25 cellular contexts compared by ENCODE assay signal in the genomic region with DNA sequence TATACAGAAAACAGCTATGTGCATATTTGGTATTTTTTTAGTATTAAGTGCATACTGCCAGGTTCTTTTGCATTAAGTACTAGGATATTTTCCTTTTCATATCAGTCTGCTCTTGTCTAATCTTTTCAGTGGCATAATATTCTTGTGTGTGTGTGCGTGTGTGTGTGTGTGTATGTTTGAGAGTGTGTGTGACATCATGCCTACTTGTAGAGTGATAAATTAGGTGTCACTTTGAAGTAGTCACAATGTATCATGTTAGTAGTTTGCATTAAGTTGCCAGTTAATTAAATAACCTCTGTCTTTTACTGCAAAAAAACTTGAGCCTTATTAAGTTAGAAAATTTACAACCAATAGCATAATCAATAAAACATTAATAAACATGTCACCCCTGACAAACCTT.
DNase-seq lines count a peak whose midpoint lies in the region; ATAC-seq, FAIRE-seq and TF ChIP-seq lines count a peak whose summit lies in the region.
"Had no signal": no experiment of that assay in that cellular context is flagged by ENCODE, and none has a peak within 500 bp of the region (broad histone marks: within the 10 kb centered on the region; RNA-seq: fewer than 3 reads in every experiment).

No MANE protein-coding gene starts in this region.

- peak overlapping the region; percentile 1 for H3K9ac ChIP-seq in SK-N-MC (ENCODE audit: insufficient read length)
- no peak overlapping the region for H3K9ac ChIP-seq in trophoblast cell (ENCODE audit: low read length)
- H3K9ac ChIP-seq: BLaER1 had no signal

- H4K12ac ChIP-seq in trophoblast cell (ENCODE audit: low read depth, low read length): no peak overlapping the region

- no peak overlapping the region for H4K8ac ChIP-seq in trophoblast cell (ENCODE audit: low read depth, low read length)

- no peaks in the 10 kb centered on the region for H3K79me1 ChIP-seq in trophoblast cell (ENCODE audit: low read length)

- no peak overlapping the region for H2BK12ac ChIP-seq in trophoblast cell (ENCODE audit: low read length)

- H3K23ac ChIP-seq in trophoblast cell (ENCODE audit: low read length): no peak overlapping the region

- H3K4me2 ChIP-seq in trophoblast cell (ENCODE audit: low read length): no peak overlapping the region
- H3K4me2 ChIP-seq: BLaER1 had no signal

- POLR2A ChIA-PET in HEK293 (lab: Yijun Ruan, JAX): no interaction called here

- CTCF ChIA-PET in HEK293 (lab: Yijun Ruan, JAX): interaction anchor here (0.6 to 1.7 kb wide), 3 partner anchors 9 to 274 kb away, joined by 3 to 4 read pairs (median 3); no protein-coding TSS in a partner anchor

- H2BK120ac ChIP-seq in trophoblast cell (ENCODE audit: insufficient read depth, low read length, poor library complexity): no peak overlapping the region

- H3K36me3 ChIP-seq in HEK293 (ENCODE audit: control insufficient read depth in 2 of 2, insufficient read depth in 1 of 2, low read length in 2 of 2) (no peaks in the 10 kb centered on the region), SK-N-MC (ENCODE audit: insufficient read depth, low read length) (no peaks in the 10 kb centered on the region), trophoblast cell (ENCODE audit: control insufficient read depth in 1 of 2, insufficient read depth in 2 of 2, low read length in 2 of 2) (no peaks in the 10 kb centered on the region)
- H3K36me3 ChIP-seq: BE2C, BLaER1 had no signal

- H3K4ac ChIP-seq in trophoblast cell (ENCODE audit: low read depth, low read length): no peak overlapping the region

- no peaks in the 10 kb centered on the region for H3K79me2 ChIP-seq in trophoblast cell (ENCODE audit: control insufficient read depth, insufficient read depth, low read length, poor library complexity)

- WGBS in trophoblast cell (ENCODE audit: extremely low coverage, insufficient coverage, insufficient read length): no CpG with 5 or more reads among the region's 1 CpG

- H4K91ac ChIP-seq in trophoblast cell (ENCODE audit: low read depth, low read length): no peak overlapping the region

- no peak overlapping the region for H3K18ac ChIP-seq in trophoblast cell (ENCODE audit: low read length)

- no peak for TF ChIP-seq CTCF in HEK293 (tag by site-specific recombination; IDR thresholded peaks at IDR 0.05)

- H2AFZ ChIP-seq in trophoblast cell (ENCODE audit: insufficient read depth, low read length, poor library complexity): no peak overlapping the region

- H3K27me3 ChIP-seq in trophoblast cell (ENCODE audit: insufficient read depth, low read length): no peaks in the 10 kb centered on the region
- H3K27me3 ChIP-seq: BE2C, BLaER1 had no signal

- H3K14ac ChIP-seq in trophoblast cell (ENCODE audit: low read length): no peak overlapping the region

- no peak overlapping the region for H3K27ac ChIP-seq in HEK293 (ENCODE audit: extremely low read depth, low read depth, low read length)
- H3K27ac ChIP-seq in SK-N-MC: peak overlapping the region; percentile 39
- no peak overlapping the region for H3K27ac ChIP-seq in trophoblast cell (ENCODE audit: low read depth, low read length)
- H3K27ac ChIP-seq: BLaER1 had no signal

- FAIRE-seq in GM12891 (lab: Jason Lieb, UNC): peak; percentile 5
- FAIRE-seq: A204.1, GM12878, GM19239 had no signal

- no peak for DNase-seq in GM12891 (ENCODE audit: insufficient read length, low spot score)
- no peak for DNase-seq in SK-N-MC (ENCODE audit: low read depth, low spot score)
- no peak for DNase-seq in trophoblast cell
- no peak for DNase-seq in activated CD4-positive, alpha-beta T cell treated with anti-CD3 and anti-CD28 coated beads, Interleukin-2, amount 50 U/mL, for 4 hours
- DNase-seq: 8988T; ACHN; BE2C; C1 segment of cervical spinal cord; CD4-positive, alpha-beta memory T cell; CD4-positive, CD25-positive, alpha-beta regulatory T cell; CD8-positive, alpha-beta memory T cell; COR-L47; DMS 273 treated with DMSO at 0.1 percent for 48 hours; DMS153; DMS53; DMS79; DND-41; EL; GDM1 had no signal

- H3K4me3 ChIP-seq in HEK293 (ENCODE audit: low read depth, low read length): no peak overlapping the region
- H3K4me3 ChIP-seq in SK-N-MC: no peak overlapping the region
- H3K4me3 ChIP-seq in trophoblast cell (ENCODE audit: low read depth, low read length): no peak overlapping the region
- H3K4me3 ChIP-seq: BLaER1, GM12878 had no signal

- no peak overlapping the region for H2BK5ac ChIP-seq in trophoblast cell (ENCODE audit: low read depth, low read length, poor library complexity)

- H2AK5ac ChIP-seq in trophoblast cell (ENCODE audit: low read length): no peak overlapping the region

- no peak for TF ChIP-seq POLR2A in GM12891 (IDR thresholded peaks at IDR 0.05; ENCODE audit: low read depth, low read length)

- H3K4me1 ChIP-seq in HEK293 (ENCODE audit: control insufficient read depth, insufficient read depth, low read length) (no peaks in the 10 kb centered on the region), trophoblast cell (ENCODE audit: control insufficient read depth in 1 of 2, insufficient read depth in 2 of 2, low read length in 2 of 2) (no peaks in the 10 kb centered on the region)
- H3K4me1 ChIP-seq: BE2C had no signal

- ATAC-seq in esophagus mucosa: no peak
- ATAC-seq: GM12878 had no signal

- H3K9me3 ChIP-seq in HEK293 (ENCODE audit: control insufficient read depth, insufficient read depth, low read depth, low read length): no peaks in the 10 kb centered on the region
- no peaks in the 10 kb centered on the region for H3K9me3 ChIP-seq in SK-N-MC (ENCODE audit: low read depth, low read length)
- H3K9me3 ChIP-seq in trophoblast cell (ENCODE audit: insufficient read depth, low read depth, low read length): peaks cover 2% of the 10 kb centered on the region
- H3K9me3 ChIP-seq: BE2C, BLaER1 had no signal

TF ChIP-seq in GM12891, 5 proteins besides CTCF, POLR2A, EP300 and RAD21:
- no peak for TF ChIP-seq PAX5 (IDR thresholded peaks at IDR 0.05; ENCODE audit: insufficient read depth, low read length, severe bottlenecking)
- no peak for TF ChIP-seq SPI1 (IDR thresholded peaks at IDR 0.05; ENCODE audit: low read depth, low read length)
- TF ChIP-seq TAF1 (IDR thresholded peaks at IDR 0.05; ENCODE audit: low read depth, low read length): no peak
- TF ChIP-seq POU2F2 (IDR thresholded peaks at IDR 0.05; ENCODE audit: low read depth, low read length): no peak
- no peak for TF ChIP-seq POLR2AphosphoS5 (IDR thresholded peaks at IDR 0.05; ENCODE audit: low read depth, low read length)

TF ChIP-seq in HEK293, 187 proteins besides CTCF, POLR2A, EP300 and RAD21:
- TF ChIP-seq ZNF223 (tag by site-specific recombination; IDR thresholded peaks at IDR 0.05) (no peak), SCRT2 (tag by site-specific recombination; IDR thresholded peaks at IDR 0.05) (peak; percentile 66), ZNF629 (tag by site-specific recombination; IDR thresholded peaks at IDR 0.05) (peak; percentile 73), HOXC10 (CRISPR knock-in tag; IDR thresholded peaks at IDR 0.05) (no peak)
- TF ChIP-seq, protein P1, sequence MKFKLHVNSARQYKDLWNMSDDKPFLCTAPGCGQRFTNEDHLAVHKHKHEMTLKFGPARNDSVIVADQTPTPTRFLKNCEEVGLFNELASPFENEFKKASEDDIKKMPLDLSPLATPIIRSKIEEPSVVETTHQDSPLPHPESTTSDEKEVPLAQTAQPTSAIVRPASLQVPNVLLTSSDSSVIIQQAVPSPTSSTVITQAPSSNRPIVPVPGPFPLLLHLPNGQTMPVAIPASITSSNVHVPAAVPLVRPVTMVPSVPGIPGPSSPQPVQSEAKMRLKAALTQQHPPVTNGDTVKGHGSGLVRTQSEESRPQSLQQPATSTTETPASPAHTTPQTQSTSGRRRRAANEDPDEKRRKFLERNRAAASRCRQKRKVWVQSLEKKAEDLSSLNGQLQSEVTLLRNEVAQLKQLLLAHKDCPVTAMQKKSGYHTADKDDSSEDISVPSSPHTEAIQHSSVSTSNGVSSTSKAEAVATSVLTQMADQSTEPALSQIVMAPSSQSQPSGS (tag by site-specific recombination; IDR thresholded peaks at IDR 0.05; ENCODE audit: low read depth): peak; percentile 48; the same call in 1 of the 2 replicates
- TF ChIP-seq, protein P2, sequence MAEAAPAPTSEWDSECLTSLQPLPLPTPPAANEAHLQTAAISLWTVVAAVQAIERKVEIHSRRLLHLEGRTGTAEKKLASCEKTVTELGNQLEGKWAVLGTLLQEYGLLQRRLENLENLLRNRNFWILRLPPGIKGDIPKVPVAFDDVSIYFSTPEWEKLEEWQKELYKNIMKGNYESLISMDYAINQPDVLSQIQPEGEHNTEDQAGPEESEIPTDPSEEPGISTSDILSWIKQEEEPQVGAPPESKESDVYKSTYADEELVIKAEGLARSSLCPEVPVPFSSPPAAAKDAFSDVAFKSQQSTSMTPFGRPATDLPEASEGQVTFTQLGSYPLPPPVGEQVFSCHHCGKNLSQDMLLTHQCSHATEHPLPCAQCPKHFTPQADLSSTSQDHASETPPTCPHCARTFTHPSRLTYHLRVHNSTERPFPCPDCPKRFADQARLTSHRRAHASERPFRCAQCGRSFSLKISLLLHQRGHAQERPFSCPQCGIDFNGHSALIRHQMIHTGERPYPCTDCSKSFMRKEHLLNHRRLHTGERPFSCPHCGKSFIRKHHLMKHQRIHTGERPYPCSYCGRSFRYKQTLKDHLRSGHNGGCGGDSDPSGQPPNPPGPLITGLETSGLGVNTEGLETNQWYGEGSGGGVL (tag by site-specific recombination; IDR thresholded peaks at IDR 0.05): peak; percentile 47; the same call in 1 of the 2 replicates
- TF ChIP-seq, protein P3, sequence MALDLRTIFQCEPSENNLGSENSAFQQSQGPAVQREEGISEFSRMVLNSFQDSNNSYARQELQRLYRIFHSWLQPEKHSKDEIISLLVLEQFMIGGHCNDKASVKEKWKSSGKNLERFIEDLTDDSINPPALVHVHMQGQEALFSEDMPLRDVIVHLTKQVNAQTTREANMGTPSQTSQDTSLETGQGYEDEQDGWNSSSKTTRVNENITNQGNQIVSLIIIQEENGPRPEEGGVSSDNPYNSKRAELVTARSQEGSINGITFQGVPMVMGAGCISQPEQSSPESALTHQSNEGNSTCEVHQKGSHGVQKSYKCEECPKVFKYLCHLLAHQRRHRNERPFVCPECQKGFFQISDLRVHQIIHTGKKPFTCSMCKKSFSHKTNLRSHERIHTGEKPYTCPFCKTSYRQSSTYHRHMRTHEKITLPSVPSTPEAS (tag by site-specific recombination; IDR thresholded peaks at IDR 0.05): peak; percentile 71
